In genomic region chr3:177494216-177494615, GRCh38 we compare ENCODE assay signal across 8 cellular contexts.
"Had no signal": no experiment of that assay in that cellular context is flagged by ENCODE, and none has a peak within 500 bp of the region (broad histone marks: within the 10 kb centered on the region; RNA-seq: fewer than 3 reads in every experiment).

No MANE protein-coding gene starts in this region.

- DNase-seq: GM23248, GOT3, H7, HFFc6, KBM-7 had no signal

- H3K9me3 Mint-ChIP-seq: HFFc6, IgD-negative memory B cell had no signal

- ATAC-seq: HCT116, HepG2 had no signal

- H3K27ac Mint-ChIP-seq: HFFc6, IgD-negative memory B cell had no signal

- H3K27me3 Mint-ChIP-seq: IgD-negative memory B cell had no signal

- H3K4me3 Mint-ChIP-seq: HFFc6, IgD-negative memory B cell had no signal

- H3K36me3 Mint-ChIP-seq: IgD-negative memory B cell had no signal
